ENCODE assay signal across 8 cellular contexts in genomic region chr17:68491381-68491849, GRCh38. TPM values are rescaled to one million over a fixed set of nuclear protein-coding genes. Genes with fewer than 3 reads are reported as not detected.
DNase-seq lines count a peak whose midpoint lies in the region; ATAC-seq and TF ChIP-seq lines count a peak whose summit lies in the region.

No MANE protein-coding gene starts in this region.

- intact Hi-C loops in heart right ventricle (cut with DNase I), result no loop called here

- peaks cover 0 to 11% (median 3%) of the 10 kb centered on the region in 4 donors for H3K4me1 ChIP-seq in Peyer's patch
- peaks cover 19 to 60% (median 28%) of the 10 kb centered on the region in 9 donors for H3K4me1 ChIP-seq in heart right ventricle

- peaks cover 4% of the 10 kb centered on the region for H3K27me3 Mint-ChIP-seq in stimulated activated memory B cell treated with anti-CD40 and anti-IgM and Interleukin-4, amounts not matched to agents 10 μg/mL and 1 μg/mL and 100 μg/mL, for 72 hours

- H3K27ac ChIP-seq in Peyer's patch (peak overlapping the region in 2 of 4 donors; percentile 2 to 21), heart right ventricle (peak overlapping the region; percentile 2 to 75 (median 58))

- H3K36me3 Mint-ChIP-seq in stimulated activated memory B cell treated with anti-CD40 and anti-IgM and Interleukin-4, amounts not matched to agents 10 μg/mL and 1 μg/mL and 100 μg/mL, for 72 hours, result no peaks in the 10 kb centered on the region

- H3K4me3 ChIP-seq in Peyer's patch, result no peak overlapping the region
- peak overlapping the region in 1 of 10 donors; percentile 10 for H3K4me3 ChIP-seq in heart right ventricle

- ATAC-seq in GM21515 (IDR thresholded peaks at IDR 0.05; ENCODE audit: unreplicated experiment) (peak; percentile 62), heart right ventricle (peak; percentile 53 to 84 (median 71)), HG02763 (IDR thresholded peaks at IDR 0.05; ENCODE audit: unreplicated experiment) (no peak)
- peak; percentile 86 for ATAC-seq in stimulated activated memory B cell treated with anti-CD40 and anti-IgM and Interleukin-4, amounts not matched to agents 10 μg/mL and 1 μg/mL and 100 μg/mL, for 72 hours

- H3K27ac Mint-ChIP-seq in stimulated activated memory B cell treated with anti-CD40 and anti-IgM and Interleukin-4, amounts not matched to agents 10 μg/mL and 1 μg/mL and 100 μg/mL, for 72 hours, result peak overlapping the region; percentile 29

- peaks cover 3% of the 10 kb centered on the region for H3K9me3 Mint-ChIP-seq in stimulated activated memory B cell treated with anti-CD40 and anti-IgM and Interleukin-4, amounts not matched to agents 10 μg/mL and 1 μg/mL and 100 μg/mL, for 72 hours

- no peak overlapping the region for H3K4me3 Mint-ChIP-seq in stimulated activated memory B cell treated with anti-CD40 and anti-IgM and Interleukin-4, amounts not matched to agents 10 μg/mL and 1 μg/mL and 100 μg/mL, for 72 hours

- no peaks in the 10 kb centered on the region for H3K36me3 ChIP-seq in Peyer's patch
- H3K36me3 ChIP-seq in heart right ventricle, result no peaks in the 10 kb centered on the region

- TF ChIP-seq CTCF in Peyer's patch (IDR thresholded peaks at IDR 0.05) (no peak), heart right ventricle (IDR thresholded peaks at IDR 0.05) (no peak)

- H3K9me3 ChIP-seq in Peyer's patch, result no peaks in the 10 kb centered on the region
- H3K9me3 ChIP-seq in heart right ventricle, result no peaks in the 10 kb centered on the region

- WGBS in heart right ventricle, 2 donors, result 31 to 50% methylated on average over 5 of the region's 5 CpGs

- H3K27me3 ChIP-seq in Peyer's patch (no peaks in the 10 kb centered on the region), heart right ventricle (no peaks in the 10 kb centered on the region)

- DNase-seq in Peyer's patch (peak in 2 of 3 donors; percentile 38 to 56), heart right ventricle (peak in 1 of 2 donors; percentile 53), H4 (ENCODE audit: low spot score) (no peak), NCI-H774 (lab: John Stamatoyannopoulos, UW) (no peak), NCI-H510A (lab: John Stamatoyannopoulos, UW) (no peak)

- peaks cover 38% of the 10 kb centered on the region for H3K4me1 Mint-ChIP-seq in stimulated activated memory B cell treated with anti-CD40 and anti-IgM and Interleukin-4, amounts not matched to agents 10 μg/mL and 1 μg/mL and 100 μg/mL, for 72 hours

- TF ChIP-seq POLR2A in Peyer's patch (IDR thresholded peaks at IDR 0.05), result no peak

RNA-seq across cellular contexts. Expression of gene PRKAR1A, which starts 20.8 kb away (rescaled TPM):
- 100 to 1,000 TPM in 1 of 4 donors, 10 to 100 TPM in 3; 63.4 to 197 (median 88.9) TPM for total RNA-seq in Peyer's patch
- total RNA-seq in heart right ventricle, result 1,000 to 10,000 TPM in 5 of 10 donors, 100 to 1,000 TPM in 5; 609 to 1,378 (median 974) TPM
- polyA plus RNA-seq in heart right ventricle, result 100 to 1,000 TPM; 170 to 489 TPM
- 161 and 207 TPM in 2 replicates for total RNA-seq in H4 (2014; rRNA removed; shearing (Covaris generic))

RNA-seq across cellular contexts. Expression of gene WIPI1, which starts 34.1 kb away (rescaled TPM):
- 10 to 100 TPM; 34.7 to 95.7 (median 44.4) TPM for total RNA-seq in Peyer's patch
- 100 to 1,000 TPM in 7 of 10 donors, 10 to 100 TPM in 3; 58.6 to 201 (median 122) TPM for total RNA-seq in heart right ventricle
- 10 to 100 TPM; 46.6 to 90.4 TPM for polyA plus RNA-seq in heart right ventricle
- 66.0 and 70.8 TPM in 2 replicates for total RNA-seq in H4 (2014; rRNA removed; shearing (Covaris generic))

Comparison
In these comparisons a context has a peak if more than half of its experiments do, and no peak if none do; other contexts are left out.
1. DNase-seq: peak in Peyer's patch (2 of 3); none in H4 (single experiment), NCI-H774 (single experiment) and NCI-H510A (single experiment).